ENCODE assay signal across 1 cellular context in genomic region chr2:147843864-147844690, GRCh38.
TF ChIP-seq lines count a peak whose summit lies in the region.

No MANE protein-coding gene starts in this region.

TF ChIP-seq in K562, 482 proteins besides CTCF, POLR2A, EP300 and RAD21 (continued from another document and continues in another):
- TF ChIP-seq USF2 (CRISPR knock-in tag; IDR thresholded peaks at IDR 0.05) (no peak), SFPQ (IDR thresholded peaks at IDR 0.05; ENCODE audit: low read depth, low read length) (no peak), DNMT1 (IDR thresholded peaks at IDR 0.05) (no peak), DEAF1 (CRISPR knock-in tag; IDR thresholded peaks at IDR 0.05) (no peak), ARID2 (IDR thresholded peaks at IDR 0.05) (no peak), ZNF324 (CRISPR knock-in tag; IDR thresholded peaks at IDR 0.05) (no peak), ZNF76 (CRISPR knock-in tag; IDR thresholded peaks at IDR 0.05; ENCODE audit: borderline replicate concordance) (peak; percentile 60; the same call in 1 of the 2 replicates), ZBTB8A (IDR thresholded peaks at IDR 0.05; ENCODE audit: partially characterized antibody) (no peak), GATAD2A (IDR thresholded peaks at IDR 0.05) (no peak), GATAD2B (IDR thresholded peaks at IDR 0.05; ENCODE audit: borderline replicate concordance) (peak; percentile 70; the same call in 1 of the 2 replicates), SRSF9 (IDR thresholded peaks at IDR 0.05; ENCODE audit: borderline replicate concordance, low read depth, low read length) (no peak), SMARCE1 (IDR thresholded peaks at IDR 0.05) (0 out of 2 replicates have a peak, but pooled peaks have one; percentile 27), NR1H2 (CRISPR knock-in tag; IDR thresholded peaks at IDR 0.05) (no peak), RBFOX2 (IDR thresholded peaks at IDR 0.05; ENCODE audit: low read depth, low read length) (peak; percentile 82), WHSC1 (IDR thresholded peaks at IDR 0.05; ENCODE audit: low read length) (no peak), ZNF253 (CRISPR knock-in tag; conservative IDR thresholded peaks at IDR 0.05) (no peak), UBTF (IDR thresholded peaks at IDR 0.05; ENCODE audit: borderline replicate concordance in 1 of 2, low read depth in 2 of 2, low read length in 2 of 2) (peak in 1 of 2 experiments; percentile 23; a peak in 1 of 4 replicates), NONO (IDR thresholded peaks at IDR 0.05; ENCODE audit: low read depth in 2 of 2, low read length in 1 of 2) (peak in 1 of 2 experiments; percentile 63; a peak in 1 of 4 replicates), E2F5 (CRISPR knock-in tag; IDR thresholded peaks at IDR 0.05) (no peak), KDM2B (CRISPR knock-in tag; IDR thresholded peaks at IDR 0.05) (0 out of 2 replicates have a peak, but pooled peaks have one; percentile 79), ZFP91 (CRISPR knock-in tag; IDR thresholded peaks at IDR 0.05) (no peak), SIRT6 (IDR thresholded peaks at IDR 0.05; ENCODE audit: low read depth, low read length) (no peak), BRF2 (IDR thresholded peaks at IDR 0.05; ENCODE audit: borderline replicate concordance, insufficient read depth, insufficient read length) (no peak), HNRNPLL (IDR thresholded peaks at IDR 0.05; ENCODE audit: low read depth, low read length, poor library complexity, severe bottlenecking) (no peak), ZFX (CRISPR knock-in tag; IDR thresholded peaks at IDR 0.05) (peak; percentile 88), HDAC2 (IDR thresholded peaks at IDR 0.05) (no peak), NR2C2 (CRISPR knock-in tag; IDR thresholded peaks at IDR 0.05) (no peak), NR2C2 (tag; IDR thresholded peaks at IDR 0.05) (peak; percentile 54; the same call in 1 of the 2 replicates), POLR3A (IDR thresholded peaks at IDR 0.05; ENCODE audit: borderline replicate concordance, extremely low read depth, insufficient read depth, insufficient read length) (no peak), HIVEP1 (CRISPR knock-in tag; IDR thresholded peaks at IDR 0.05) (no peak), ZKSCAN3 (CRISPR knock-in tag; IDR thresholded peaks at IDR 0.05) (no peak), PYGO2 (tag; IDR thresholded peaks at IDR 0.05) (no peak), CHD4 (IDR thresholded peaks at IDR 0.05; ENCODE audit: insufficient read depth, insufficient replicate concordance, low read depth, low read length, poor library complexity, severe bottlenecking) (no peak), PRPF4 (IDR thresholded peaks at IDR 0.05; ENCODE audit: insufficient read depth, low read depth, low read length, poor library complexity, severe bottlenecking) (no peak), TFAM (CRISPR knock-in tag; conservative IDR thresholded peaks at IDR 0.05) (no peak), EGR1 (conservative IDR thresholded peaks at IDR 0.05) (no peak), E4F1 (CRISPR knock-in tag; IDR thresholded peaks at IDR 0.05; ENCODE audit: borderline replicate concordance) (no peak)
- TF ChIP-seq, protein P1, sequence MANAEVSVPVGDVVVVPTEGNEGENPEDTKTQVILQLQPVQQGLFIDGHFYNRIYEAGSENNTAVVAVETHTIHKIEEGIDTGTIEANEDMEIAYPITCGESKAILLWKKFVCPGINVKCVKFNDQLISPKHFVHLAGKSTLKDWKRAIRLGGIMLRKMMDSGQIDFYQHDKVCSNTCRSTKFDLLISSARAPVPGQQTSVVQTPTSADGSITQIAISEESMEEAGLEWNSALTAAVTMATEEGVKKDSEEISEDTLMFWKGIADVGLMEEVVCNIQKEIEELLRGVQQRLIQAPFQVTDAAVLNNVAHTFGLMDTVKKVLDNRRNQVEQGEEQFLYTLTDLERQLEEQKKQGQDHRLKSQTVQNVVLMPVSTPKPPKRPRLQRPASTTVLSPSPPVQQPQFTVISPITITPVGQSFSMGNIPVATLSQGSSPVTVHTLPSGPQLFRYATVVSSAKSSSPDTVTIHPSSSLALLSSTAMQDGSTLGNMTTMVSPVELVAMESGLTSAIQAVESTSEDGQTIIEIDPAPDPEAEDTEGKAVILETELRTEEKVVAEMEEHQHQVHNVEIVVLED (CRISPR knock-in tag; IDR thresholded peaks at IDR 0.05) = no peak
- TF ChIP-seq, protein P2, sequence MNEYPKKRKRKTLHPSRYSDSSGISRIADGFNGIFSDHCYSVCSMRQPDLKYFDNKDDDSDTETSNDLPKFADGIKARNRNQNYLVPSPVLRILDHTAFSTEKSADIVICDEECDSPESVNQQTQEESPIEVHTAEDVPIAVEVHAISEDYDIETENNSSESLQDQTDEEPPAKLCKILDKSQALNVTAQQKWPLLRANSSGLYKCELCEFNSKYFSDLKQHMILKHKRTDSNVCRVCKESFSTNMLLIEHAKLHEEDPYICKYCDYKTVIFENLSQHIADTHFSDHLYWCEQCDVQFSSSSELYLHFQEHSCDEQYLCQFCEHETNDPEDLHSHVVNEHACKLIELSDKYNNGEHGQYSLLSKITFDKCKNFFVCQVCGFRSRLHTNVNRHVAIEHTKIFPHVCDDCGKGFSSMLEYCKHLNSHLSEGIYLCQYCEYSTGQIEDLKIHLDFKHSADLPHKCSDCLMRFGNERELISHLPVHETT (CRISPR knock-in tag; conservative IDR thresholded peaks at IDR 0.05 in 1 of 2, IDR thresholded peaks at IDR 0.05 in 1 of 2) = peak in 1 of 2 experiments; percentile 99; a peak in 2 of 4 replicates
- TF ChIP-seq, protein P3, sequence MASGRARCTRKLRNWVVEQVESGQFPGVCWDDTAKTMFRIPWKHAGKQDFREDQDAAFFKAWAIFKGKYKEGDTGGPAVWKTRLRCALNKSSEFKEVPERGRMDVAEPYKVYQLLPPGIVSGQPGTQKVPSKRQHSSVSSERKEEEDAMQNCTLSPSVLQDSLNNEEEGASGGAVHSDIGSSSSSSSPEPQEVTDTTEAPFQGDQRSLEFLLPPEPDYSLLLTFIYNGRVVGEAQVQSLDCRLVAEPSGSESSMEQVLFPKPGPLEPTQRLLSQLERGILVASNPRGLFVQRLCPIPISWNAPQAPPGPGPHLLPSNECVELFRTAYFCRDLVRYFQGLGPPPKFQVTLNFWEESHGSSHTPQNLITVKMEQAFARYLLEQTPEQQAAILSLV (tag; IDR thresholded peaks at IDR 0.05) = no peak
- TF ChIP-seq, protein P4, sequence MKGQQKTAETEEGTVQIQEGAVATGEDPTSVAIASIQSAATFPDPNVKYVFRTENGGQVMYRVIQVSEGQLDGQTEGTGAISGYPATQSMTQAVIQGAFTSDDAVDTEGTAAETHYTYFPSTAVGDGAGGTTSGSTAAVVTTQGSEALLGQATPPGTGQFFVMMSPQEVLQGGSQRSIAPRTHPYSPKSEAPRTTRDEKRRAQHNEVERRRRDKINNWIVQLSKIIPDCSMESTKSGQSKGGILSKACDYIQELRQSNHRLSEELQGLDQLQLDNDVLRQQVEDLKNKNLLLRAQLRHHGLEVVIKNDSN (CRISPR knock-in tag; IDR thresholded peaks at IDR 0.05) = no peak
- TF ChIP-seq, protein P5, sequence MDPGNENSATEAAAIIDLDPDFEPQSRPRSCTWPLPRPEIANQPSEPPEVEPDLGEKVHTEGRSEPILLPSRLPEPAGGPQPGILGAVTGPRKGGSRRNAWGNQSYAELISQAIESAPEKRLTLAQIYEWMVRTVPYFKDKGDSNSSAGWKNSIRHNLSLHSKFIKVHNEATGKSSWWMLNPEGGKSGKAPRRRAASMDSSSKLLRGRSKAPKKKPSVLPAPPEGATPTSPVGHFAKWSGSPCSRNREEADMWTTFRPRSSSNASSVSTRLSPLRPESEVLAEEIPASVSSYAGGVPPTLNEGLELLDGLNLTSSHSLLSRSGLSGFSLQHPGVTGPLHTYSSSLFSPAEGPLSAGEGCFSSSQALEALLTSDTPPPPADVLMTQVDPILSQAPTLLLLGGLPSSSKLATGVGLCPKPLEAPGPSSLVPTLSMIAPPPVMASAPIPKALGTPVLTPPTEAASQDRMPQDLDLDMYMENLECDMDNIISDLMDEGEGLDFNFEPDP (CRISPR knock-in tag; IDR thresholded peaks at IDR 0.05) = no peak
